ENCODE assay signal across 7 cellular contexts in genomic region chr16:56547120-56547948, GRCh38. TPM values are rescaled to one million over a fixed set of nuclear protein-coding genes. Genes with fewer than 3 reads are reported as not detected.
DNase-seq lines count a peak whose midpoint lies in the region; ATAC-seq and TF ChIP-seq lines count a peak whose summit lies in the region.

No MANE protein-coding gene starts in this region.

- H3K36me3 ChIP-seq in HAP-1 (replicated peaks) (no peaks in the 10 kb centered on the region), OCI-LY7 (ENCODE audit: insufficient read depth, low read length) (no peaks in the 10 kb centered on the region)

- H3K4me1 Mint-ChIP-seq in osteocyte (ENCODE audit: unreplicated experiment), result peaks cover 5% of the 10 kb centered on the region

- BruUV-seq in OCI-LY7 (replicated peaks; lab: Mats Ljungman, UMichigan), result no TSS peak

- intact Hi-C loops in OCI-LY7 (cut with micrococcal nuclease; ENCODE audit: unreplicated experiment), result no loop called here

- H2AFZ ChIP-seq in OCI-LY7 (ENCODE audit: low read length), result peak overlapping the region; percentile 52

- no peaks in the 10 kb centered on the region for H3K27me3 Mint-ChIP-seq in osteocyte (ENCODE audit: unreplicated experiment)

- in situ Hi-C loops in HAP-1 (cut with MboI; ENCODE audit: low sequenced_read_pairs), result loop anchor here (25.0 kb wide), 1 partner anchor 110 kb away; the partner anchor contains the start of gene AMFR

- H3K9me3 ChIP-seq in HAP-1, result no peaks in the 10 kb centered on the region
- no peaks in the 10 kb centered on the region for H3K9me3 ChIP-seq in OCI-LY7 (ENCODE audit: low read length)

- H3K9me3 Mint-ChIP-seq in osteocyte (ENCODE audit: unreplicated experiment), result no peaks in the 10 kb centered on the region

- no peak overlapping the region for H3K27ac Mint-ChIP-seq in osteocyte (ENCODE audit: unreplicated experiment)

- POLR2A ChIA-PET in OCI-LY7 (lab: Charles Lee), result interaction anchor here (0.6 to 2.1 kb wide), 6 partner anchors 12 to 68 kb away, joined by 3 to 5 read pairs (median 3); partner anchors contain the start of gene MT4

- no peak for TF ChIP-seq CTCF in OCI-LY7 (conservative IDR thresholded peaks at IDR 0.05; ENCODE audit: low read length)
- no peak for TF ChIP-seq CTCF in fibroblast of mammary gland (conservative IDR thresholded peaks at IDR 0.05; ENCODE audit: control insufficient read depth, insufficient read depth, low read depth, low read length)
- no peak for TF ChIP-seq CTCF in osteocyte (IDR thresholded peaks at IDR 0.05)

- CTCF ChIA-PET in OCI-LY7 (lab: Charles Lee; ENCODE audit: unreplicated experiment), result no interaction called here

- no peak overlapping the region for H3K4me3 Mint-ChIP-seq in osteocyte (ENCODE audit: unreplicated experiment)

- ATAC-seq in HG03457 (IDR thresholded peaks at IDR 0.05; ENCODE audit: unreplicated experiment) (no peak), GM18861 (IDR thresholded peaks at IDR 0.05; ENCODE audit: unreplicated experiment) (no peak)

- H3K27me3 ChIP-seq in HAP-1 (ENCODE audit: low read depth), result no peaks in the 10 kb centered on the region

- DNase-seq in HAP-1 (ENCODE audit: low spot score in 2 of 2) (peak; percentile 60 to 62), OCI-LY7 (ENCODE audit: low spot score) (peak; percentile 54), fibroblast of mammary gland (ENCODE audit: low read depth) (peak; percentile 75), putamen (ENCODE audit: low spot score) (peak; percentile 90), osteocyte (ENCODE audit: extremely low spot score, unreplicated experiment) (no peak)

- no peaks in the 10 kb centered on the region for H3K79me2 ChIP-seq in OCI-LY7 (ENCODE audit: insufficient read depth, low read depth, low read length)

- H3K4me3 ChIP-seq in HAP-1, result no peak overlapping the region
- H3K4me3 ChIP-seq in OCI-LY7 (ENCODE audit: low read depth, low read length, poor library complexity, severe bottlenecking), result no peak overlapping the region
- no peak overlapping the region for H3K4me3 ChIP-seq in fibroblast of mammary gland (ENCODE audit: control insufficient read depth, low read depth, low read length)

- H3K9me2 ChIP-seq in OCI-LY7 (ENCODE audit: insufficient read depth, low read length), result no peaks in the 10 kb centered on the region

- H3K36me3 Mint-ChIP-seq in osteocyte (ENCODE audit: unreplicated experiment), result no peaks in the 10 kb centered on the region

- H4K20me1 ChIP-seq in OCI-LY7 (ENCODE audit: insufficient read depth, low read length), result no peaks in the 10 kb centered on the region

- H3K4me1 ChIP-seq in HAP-1 (peaks cover 13% of the 10 kb centered on the region), OCI-LY7 (ENCODE audit: insufficient read depth, low read length, poor library complexity, severe bottlenecking) (peaks cover 26% of the 10 kb centered on the region)

- H3K27ac ChIP-seq in OCI-LY7 (ENCODE audit: low read depth, low read length, poor library complexity, severe bottlenecking), result no peak overlapping the region

- H3K4me2 ChIP-seq in OCI-LY7 (ENCODE audit: low read length), result peak overlapping the region; percentile 54

RNA-seq across cellular contexts. Expression of gene MT4, which starts 17.5 kb away (rescaled TPM):
- total RNA-seq in OCI-LY7 (2014; rRNA removed; shearing (Covaris generic)), result not detected in 2 replicates
- total RNA-seq in OCI-LY7 (2022) (not detected in 2 replicates), osteocyte (not detected in 2 replicates)

RNA-seq across cellular contexts. Expression of gene BBS2, which starts 27.5 kb away (rescaled TPM):
- 13.9 and 15.3 TPM in 2 replicates for total RNA-seq in OCI-LY7 (2014; rRNA removed; shearing (Covaris generic))
- total RNA-seq in OCI-LY7 (2022) (14.1 and 18.3 TPM in 2 replicates), osteocyte (58.7 and 66.0 TPM in 2 replicates)

RNA-seq across cellular contexts. Expression of gene MT3, which starts 42.0 kb away (rescaled TPM):
- total RNA-seq in OCI-LY7 (2014; rRNA removed; shearing (Covaris generic)), result not detected in 2 replicates
- total RNA-seq in OCI-LY7 (2022) (not detected in 2 replicates), osteocyte (not detected in 2 replicates)
